Comparison of ENCODE assay signal across 25 cellular contexts in the genomic region with DNA sequence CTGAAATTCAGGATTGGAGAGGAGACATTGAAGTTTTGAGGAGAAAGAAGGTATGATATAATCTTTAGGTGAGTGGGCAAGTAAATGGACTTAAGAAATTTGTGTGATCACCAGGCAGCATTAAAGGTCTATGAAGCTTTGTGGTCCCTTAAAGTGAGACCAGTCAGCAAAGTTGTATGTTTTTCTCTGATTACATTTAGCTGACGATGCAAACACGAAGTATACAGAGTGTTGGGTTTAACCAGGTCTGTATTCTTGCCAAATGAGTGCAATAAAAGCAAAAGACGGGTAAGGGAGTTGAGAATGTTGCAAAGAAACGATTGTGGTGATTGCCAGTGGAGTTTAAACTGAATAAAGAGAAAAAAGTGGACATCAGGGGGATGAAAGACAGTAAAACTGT. TPM values are rescaled to one million over a fixed set of nuclear protein-coding genes. Genes with fewer than 3 reads are reported as not detected.
"Had no signal": no experiment of that assay in that cellular context is flagged by ENCODE, and none has a peak within 500 bp of the region (broad histone marks: within the 10 kb centered on the region; RNA-seq: fewer than 3 reads in every experiment).

No MANE protein-coding gene starts in this region.

- H3K4me1 ChIP-seq: SJCRH30 had no signal

- H3K36me3 ChIP-seq: SJCRH30 had no signal

- H3K4me3 ChIP-seq: SJCRH30 had no signal

- DNase-seq: Kasumi-1, MM.1S, NCI-H1092 treated with DMSO at 0.1 percent for 48 hours, NCI-H1436, NCI-H187, NCI-H2029, NCI-H2081 treated with DMSO at 0.1 percent for 48 hours, NCI-H2171, NCI-H226, NCI-H446, NCI-H510A, NCI-H524 treated with DMSO at 0.1 percent for 48 hours, NCI-H69, NCI-H774, PC-3, SHP77 treated with DMSO at 0.1 percent for 48 hours, SJCRH30, T-helper 1 cell had no signal

- H3K27me3 ChIP-seq: SJCRH30 had no signal

- H3K4me2 ChIP-seq: KMS-11 had no signal

- H3K9me3 ChIP-seq: SJCRH30 had no signal

- H3K27ac ChIP-seq: HL-60, KMS-11, SJCRH30 had no signal

- FAIRE-seq: HTR-8/SVneo had no signal

- ATAC-seq: Panc1, PC-3, Right ventricle myocardium inferior, SK-N-SH treated with all-trans-retinoic acid at 6 μM for 48 hours had no signal

RNA-seq across cellular contexts. Expression of a gene that starts 54.0 kb away (rescaled TPM):
- total RNA-seq: OCI-LY7 had no signal
